In genomic region chrX:134186362-134187121, GRCh38 we compare ENCODE assay signal across 8 cellular contexts. TPM values are rescaled to one million over a fixed set of nuclear protein-coding genes. Genes with fewer than 3 reads are reported as not detected.
DNase-seq lines count a peak whose midpoint lies in the region; ATAC-seq and TF ChIP-seq lines count a peak whose summit lies in the region.

No MANE protein-coding gene starts in this region.

- peak in 8 of 10 experiments; percentile 8 to 52 (median 30) for DNase-seq in CD4-positive, alpha-beta T cell
- DNase-seq in NAMALWA (ENCODE audit: low spot score) (peak; percentile 2), NCI-H2107 (lab: John Stamatoyannopoulos, UW) (no peak), ACHN (no peak), iPS-NIHi11 (ENCODE audit: low spot score) (no peak)
- peak; percentile 47 for DNase-seq in activated naive CD4-positive, alpha-beta T cell treated with Interleukin-2 at 50 U/mL for 16 hours
- peak; percentile 17 to 58 for DNase-seq in stimulated activated effector memory CD8-positive, alpha-beta T cell treated with anti-CD3 and anti-CD28 coated beads, Interleukin-12 subunit alpha, Interleukin-12 subunit beta, amount 100 ng/mL, for 72 hours (ENCODE audit: low spot score in 2 of 2)

- no peaks in the 10 kb centered on the region for H3K36me3 Mint-ChIP-seq in CD4-positive, alpha-beta T cell (ENCODE audit: low read depth)
- no peaks in the 10 kb centered on the region for H3K36me3 Mint-ChIP-seq in stimulated activated effector memory CD8-positive, alpha-beta T cell treated with anti-CD3 and anti-CD28 coated beads, Interleukin-12 subunit alpha, Interleukin-12 subunit beta, amount 100 ng/mL, for 72 hours

- H3K9me3 ChIP-seq in CD4-positive, alpha-beta T cell (ENCODE audit: control insufficient read depth, low read length): no peaks in the 10 kb centered on the region

- ATAC-seq in CD4-positive, alpha-beta T cell (ENCODE audit: poor library complexity): peak; percentile 92
- peak; percentile 93 for ATAC-seq in GM21737 (IDR thresholded peaks at IDR 0.05; ENCODE audit: unreplicated experiment)
- ATAC-seq in stimulated activated effector memory CD8-positive, alpha-beta T cell treated with anti-CD3 and anti-CD28 coated beads, Interleukin-12 subunit alpha, Interleukin-12 subunit beta, amount 100 ng/mL, for 72 hours: peak; percentile 92

- H3K27me3 Mint-ChIP-seq in CD4-positive, alpha-beta T cell: peaks cover 14% of the 10 kb centered on the region

- peak overlapping the region; percentile 72 for H3K4me3 Mint-ChIP-seq in CD4-positive, alpha-beta T cell
- peak overlapping the region; percentile 43 for H3K4me3 Mint-ChIP-seq in stimulated activated effector memory CD8-positive, alpha-beta T cell treated with anti-CD3 and anti-CD28 coated beads, Interleukin-12 subunit alpha, Interleukin-12 subunit beta, amount 100 ng/mL, for 72 hours

- H3K27ac ChIP-seq in CD4-positive, alpha-beta T cell (ENCODE audit: low read depth, low read length): no peak overlapping the region

- in situ Hi-C loops in ACHN (cut with HindIII; ENCODE audit: low pct_ligation_motif_present, low pct_unique_long_range_greater_than_20kb, low sequenced_read_pairs): no loop called here

- H3K27ac Mint-ChIP-seq in CD4-positive, alpha-beta T cell: peak overlapping the region; percentile 22
- peak overlapping the region; percentile 82 for H3K27ac Mint-ChIP-seq in stimulated activated effector memory CD8-positive, alpha-beta T cell treated with anti-CD3 and anti-CD28 coated beads, Interleukin-12 subunit alpha, Interleukin-12 subunit beta, amount 100 ng/mL, for 72 hours

- CTCF ChIA-PET in CD4-positive, alpha-beta T cell (lab: Charles Lee): no interaction called here

- intact Hi-C loops in CD4-positive, alpha-beta T cell (cut with DNase I, micrococcal nuclease): loop anchor here (2.0 to 5.0 kb wide), 2 partner anchors 394 kb away; no protein-coding TSS in a partner anchor

- H3K27me3 ChIP-seq in CD4-positive, alpha-beta T cell (ENCODE audit: control insufficient read depth, insufficient read depth, low read length): no peaks in the 10 kb centered on the region

- POLR2A ChIA-PET in CD4-positive, alpha-beta T cell (lab: Charles Lee): interaction anchor here (0.7 to 2.4 kb wide), 2 partner anchors 9 to 14 kb away, joined by 3 to 13 read pairs; no protein-coding TSS in a partner anchor

- H3K4me1 Mint-ChIP-seq in CD4-positive, alpha-beta T cell (ENCODE audit: low read depth): peaks cover 37% of the 10 kb centered on the region
- peaks cover 19% of the 10 kb centered on the region for H3K4me1 Mint-ChIP-seq in stimulated activated effector memory CD8-positive, alpha-beta T cell treated with anti-CD3 and anti-CD28 coated beads, Interleukin-12 subunit alpha, Interleukin-12 subunit beta, amount 100 ng/mL, for 72 hours

- no peaks in the 10 kb centered on the region for H3K9me3 Mint-ChIP-seq in CD4-positive, alpha-beta T cell
- no peaks in the 10 kb centered on the region for H3K9me3 Mint-ChIP-seq in stimulated activated effector memory CD8-positive, alpha-beta T cell treated with anti-CD3 and anti-CD28 coated beads, Interleukin-12 subunit alpha, Interleukin-12 subunit beta, amount 100 ng/mL, for 72 hours

- peak; percentile 25 for TF ChIP-seq CTCF in CD4-positive, alpha-beta T cell (IDR thresholded peaks at IDR 0.05)

RNA-seq across cellular contexts. Expression of gene CCDC160, which starts 50.4 kb away (rescaled TPM):
- total RNA-seq in CD4-positive, alpha-beta T cell: not detected

Comparison
In these comparisons a context has a peak if more than half of its experiments do, and no peak if none do; other contexts are left out.
1. DNase-seq: peak in CD4-positive, alpha-beta T cell (8 of 10), NAMALWA (single experiment), activated naive CD4-positive, alpha-beta T cell treated with Interleukin-2 at 50 U/mL for 16 hours (single experiment) and stimulated activated effector memory CD8-positive, alpha-beta T cell treated with anti-CD3 and anti-CD28 coated beads, Interleukin-12 subunit alpha, Interleukin-12 subunit beta, amount 100 ng/mL, for 72 hours (2 of 2); none in NCI-H2107 (single experiment), ACHN (single experiment) and iPS-NIHi11 (single experiment).
2. Peak in every context shown above with its lines, with median percentiles within 50 percentile points of each other: ATAC-seq.